ENCODE assay signal across 9 cellular contexts in genomic region chr20:346033-346639, GRCh38. TPM values are rescaled to one million over a fixed set of nuclear protein-coding genes. Genes with fewer than 3 reads are reported as not detected.
DNase-seq lines count a peak whose midpoint lies in the region; ATAC-seq, FAIRE-seq and TF ChIP-seq lines count a peak whose summit lies in the region.
"Had no signal": no experiment of that assay in that cellular context is flagged by ENCODE, and none has a peak within 500 bp of the region (broad histone marks: within the 10 kb centered on the region; RNA-seq: fewer than 3 reads in every experiment).

No MANE protein-coding gene starts in this region.

- H3K9me3 ChIP-seq in adrenal gland (replicated peaks in 1 of 3): no peaks in the 10 kb centered on the region
- H3K9me3 ChIP-seq in kidney (ENCODE audit: control insufficient read depth in 1 of 2, low read length in 2 of 2): peaks cover 0 to 6% of the 10 kb centered on the region in 2 donors

- no peaks in the 10 kb centered on the region for H3K9me3 Mint-ChIP-seq in activated CD8-positive, alpha-beta memory T cell treated with anti-CD3 and anti-CD28 coated beads, Interleukin-2, amount 10 ng/mL, durations not matched to agents 7 days and 5 days (ENCODE audit: low read depth)

- H3K27me3 Mint-ChIP-seq in activated CD8-positive, alpha-beta memory T cell treated with anti-CD3 and anti-CD28 coated beads, Interleukin-2, amount 10 ng/mL, durations not matched to agents 7 days and 5 days: peaks cover 5% of the 10 kb centered on the region

- CTCF ChIA-PET in activated CD8-positive, alpha-beta memory T cell treated with anti-CD3 and anti-CD28 coated beads, Interleukin-2, amount 10 ng/mL, durations not matched to agents 7 days and 5 days (lab: Charles Lee): interaction anchor here (1.0 to 1.6 kb wide), 5 partner anchors 9 to 321 kb away, joined by 3 to 4 read pairs (median 3); no protein-coding TSS in a partner anchor

- H3K36me3 Mint-ChIP-seq in activated CD8-positive, alpha-beta memory T cell treated with anti-CD3 and anti-CD28 coated beads, Interleukin-2, amount 10 ng/mL, durations not matched to agents 7 days and 5 days: peaks cover 3% of the 10 kb centered on the region

- peak overlapping the region; percentile 55 to 96 (median 90) for H3K27ac ChIP-seq in adrenal gland
- peak overlapping the region in 1 of 2 donors; percentile 95 for H3K27ac ChIP-seq in kidney (ENCODE audit: low read depth in 2 of 2, low read length in 2 of 2)
- H3K27ac ChIP-seq in temporal lobe (ENCODE audit: low read depth, low read length): peak overlapping the region; percentile 94

- peaks cover 0 to 11% of the 10 kb centered on the region in 2 donors for H3K4me1 ChIP-seq in adrenal gland (replicated peaks in 1 of 2)
- peaks cover 10 to 13% of the 10 kb centered on the region in 2 donors for H3K4me1 ChIP-seq in kidney (ENCODE audit: control insufficient read depth in 1 of 2, insufficient read depth in 1 of 2, low read depth in 1 of 2, low read length in 2 of 2)

- intact Hi-C loops in adrenal gland (cut with DNase I) (no loop called here), kidney (cut with DNase I) (no loop called here)

- peaks cover 15% of the 10 kb centered on the region for H3K4me1 Mint-ChIP-seq in activated CD8-positive, alpha-beta memory T cell treated with anti-CD3 and anti-CD28 coated beads, Interleukin-2, amount 10 ng/mL, durations not matched to agents 7 days and 5 days

- H3K27ac Mint-ChIP-seq in activated CD8-positive, alpha-beta memory T cell treated with anti-CD3 and anti-CD28 coated beads, Interleukin-2, amount 10 ng/mL, durations not matched to agents 7 days and 5 days: peak overlapping the region; percentile 47

- ATAC-seq in activated CD8-positive, alpha-beta memory T cell treated with anti-CD3 and anti-CD28 coated beads, Interleukin-2, amount 10 ng/mL, durations not matched to agents 7 days and 5 days: no peak
- no peak for ATAC-seq in GM21737 (IDR thresholded peaks at IDR 0.05; ENCODE audit: unreplicated experiment)

- H3K36me3 ChIP-seq in adrenal gland (replicated peaks in 1 of 2) (peaks cover 0 to 11% of the 10 kb centered on the region in 2 donors), kidney (ENCODE audit: control insufficient read depth in 1 of 2, insufficient read depth in 2 of 2, low read length in 2 of 2) (no peaks in the 10 kb centered on the region)

- FAIRE-seq in kidney (lab: Jason Lieb, UNC): no peak
- FAIRE-seq: H54 had no signal

- H3K4me3 ChIP-seq in adrenal gland (peak overlapping the region in 1 of 4 donors; percentile 73), kidney (ENCODE audit: low read length in 2 of 2) (peak overlapping the region; percentile 57 to 80)

- 65 to 73% (median 71%) methylated on average over 9 of the region's 9 CpGs for WGBS in adrenal gland, 4 donors

- no peak for TF ChIP-seq POLR2A in adrenal gland (IDR thresholded peaks at IDR 0.05)

- TF ChIP-seq CTCF in adrenal gland (IDR thresholded peaks at IDR 0.05) (no peak), kidney (IDR thresholded peaks at IDR 0.05; ENCODE audit: borderline replicate concordance, extremely low read depth, insufficient read depth) (no peak)

- H3K27me3 ChIP-seq in adrenal gland: no peaks in the 10 kb centered on the region

- peak overlapping the region; percentile 51 for H3K4me3 Mint-ChIP-seq in activated CD8-positive, alpha-beta memory T cell treated with anti-CD3 and anti-CD28 coated beads, Interleukin-2, amount 10 ng/mL, durations not matched to agents 7 days and 5 days

- DNase-seq in activated CD8-positive, alpha-beta memory T cell treated with anti-CD3 and anti-CD28 coated beads, Interleukin-2, amount 10 ng/mL, durations not matched to agents 7 days and 5 days: no peak
- no peak for DNase-seq in activated CD8-positive, alpha-beta memory T cell treated with anti-CD3 and anti-CD28 coated beads for 24 hours
- DNase-seq in adrenal gland (no peak), kidney (no peak), NCI-H2171 (lab: John Stamatoyannopoulos, UW) (no peak)
- DNase-seq in stimulated activated CD4-positive, alpha-beta T cell treated with anti-CD3 and anti-CD28 coated beads, Interleukin-12 subunit alpha, Interleukin-12 subunit beta, amount 100 ng/mL, for 4 hours: no peak

- peak overlapping the region; percentile 69 to 82 for H3K9ac ChIP-seq in kidney (ENCODE audit: low read length in 2 of 2)

RNA-seq across cellular contexts. Expression of gene NRSN2, which starts 0.8 kb away (rescaled TPM):
- total RNA-seq in activated CD8-positive, alpha-beta memory T cell treated with anti-CD3 and anti-CD28 coated beads, Interleukin-2, amount 10 ng/mL, durations not matched to agents 7 days and 5 days: 1 to 10 TPM; 2.9 to 5.0 TPM
- total RNA-seq in adrenal gland: 100 to 1,000 TPM in 2 of 8 donors, 10 to 100 TPM in 6; 45.5 to 146 (median 82.1) TPM
- polyA plus RNA-seq in adrenal gland: 100 to 1,000 TPM in 2 of 3 donors, 10 to 100 TPM in 1; 70.0 to 263 (median 249) TPM
- total RNA-seq in kidney: 48.1 TPM
- 50.0 TPM for polyA plus RNA-seq in kidney (ENCODE audit: insufficient read depth, low read depth, low replicate concordance)
- total RNA-seq in temporal lobe: 32.7 TPM

RNA-seq across cellular contexts. Expression of gene SOX12, which starts 20.8 kb away (rescaled TPM):
- total RNA-seq in activated CD8-positive, alpha-beta memory T cell treated with anti-CD3 and anti-CD28 coated beads, Interleukin-2, amount 10 ng/mL, durations not matched to agents 7 days and 5 days: 1 to 10 TPM; 5.7 to 6.3 TPM
- total RNA-seq in adrenal gland (10 to 100 TPM in 6 of 8 donors, 1 to 10 TPM in 2; 8.8 to 38.8 (median 13.9) TPM), kidney (12.7 TPM), temporal lobe (15.0 TPM)
- polyA plus RNA-seq in adrenal gland (10 to 100 TPM in 1 of 3 donors, 1 to 10 TPM in 2; 2.0 to 12.8 (median 5.4) TPM), kidney (ENCODE audit: insufficient read depth, low read depth, low replicate concordance) (11.3 TPM)

RNA-seq across cellular contexts. Expression of gene TRIB3, which starts 34.4 kb away (rescaled TPM):
- 10 to 100 TPM; 22.4 to 25.4 TPM for total RNA-seq in activated CD8-positive, alpha-beta memory T cell treated with anti-CD3 and anti-CD28 coated beads, Interleukin-2, amount 10 ng/mL, durations not matched to agents 7 days and 5 days
- 10 to 100 TPM in 4 of 8 donors, 1 to 10 TPM in 4; 6.4 to 39.7 (median 11.0) TPM for total RNA-seq in adrenal gland
- 10 to 100 TPM in 1 of 3 donors, 1 to 10 TPM in 2; 4.3 to 10.8 (median 5.3) TPM for polyA plus RNA-seq in adrenal gland
- 11.6 TPM for total RNA-seq in kidney
- polyA plus RNA-seq in kidney (ENCODE audit: insufficient read depth, low read depth, low replicate concordance): 4.3 TPM
- 10.3 TPM for total RNA-seq in temporal lobe

RNA-seq across cellular contexts. Expression of gene ZCCHC3, which starts 48.8 kb away (rescaled TPM):
- 10 to 100 TPM; 27.4 to 28.2 TPM for total RNA-seq in activated CD8-positive, alpha-beta memory T cell treated with anti-CD3 and anti-CD28 coated beads, Interleukin-2, amount 10 ng/mL, durations not matched to agents 7 days and 5 days
- total RNA-seq in adrenal gland (10 to 100 TPM; 14.5 to 21.8 (median 17.3) TPM), kidney (16.4 TPM), temporal lobe (14.3 TPM)
- polyA plus RNA-seq in adrenal gland (10 to 100 TPM; 11.1 to 11.5 (median 11.5) TPM), kidney (ENCODE audit: insufficient read depth, low read depth, low replicate concordance) (12.8 TPM)

RNA-seq across cellular contexts. Expression of gene C20orf96, which starts 55.6 kb away (rescaled TPM):
- total RNA-seq in activated CD8-positive, alpha-beta memory T cell treated with anti-CD3 and anti-CD28 coated beads, Interleukin-2, amount 10 ng/mL, durations not matched to agents 7 days and 5 days: 1 to 10 TPM; 7.5 to 8.2 TPM
- total RNA-seq in adrenal gland: 10 to 100 TPM in 1 of 8 donors, 1 to 10 TPM in 7; 2.7 to 20.2 (median 6.3) TPM
- 10 to 100 TPM in 1 of 3 donors, 1 to 10 TPM in 2; 5.3 to 13.7 (median 7.6) TPM for polyA plus RNA-seq in adrenal gland
- total RNA-seq in kidney: 9.4 TPM
- 12.5 TPM for polyA plus RNA-seq in kidney (ENCODE audit: insufficient read depth, low read depth, low replicate concordance)
- 11.1 TPM for total RNA-seq in temporal lobe
